In the genomic region with DNA sequence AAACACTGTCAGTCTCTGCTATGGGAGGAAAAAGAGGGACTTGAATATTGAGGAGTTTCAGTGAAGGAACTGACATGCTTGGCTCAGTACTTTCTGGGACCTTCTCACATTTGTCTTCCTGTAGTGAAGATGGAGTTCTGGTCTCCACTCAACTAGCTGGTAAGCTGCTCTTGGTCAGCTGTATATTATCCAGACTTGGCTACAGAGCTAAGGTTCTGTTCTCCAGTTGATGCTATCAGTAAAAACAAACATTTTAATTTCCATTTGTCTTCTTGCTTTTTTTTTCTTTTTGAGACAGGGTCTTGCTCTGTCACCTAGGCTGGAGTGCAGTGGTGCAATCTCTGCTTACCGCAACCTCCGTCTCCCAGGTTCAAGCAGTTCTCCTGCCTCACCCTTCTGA, we compare ENCODE assay signal across 21 cellular contexts. TPM values are rescaled to one million over a fixed set of nuclear protein-coding genes. Genes with fewer than 3 reads are reported as not detected.
DNase-seq lines count a peak whose midpoint lies in the region; ATAC-seq and TF ChIP-seq lines count a peak whose summit lies in the region.
"Had no signal": no experiment of that assay in that cellular context is flagged by ENCODE, and none has a peak within 500 bp of the region (broad histone marks: within the 10 kb centered on the region; RNA-seq: fewer than 3 reads in every experiment).

No MANE protein-coding gene starts in this region.

- H2BK12ac ChIP-seq in trophoblast cell (ENCODE audit: low read length): no peak overlapping the region

- no peaks in the 10 kb centered on the region for H3K27me3 Mint-ChIP-seq in WTC11 (ENCODE audit: low read depth)

- H3K27ac Mint-ChIP-seq in WTC11: 0 out of 2 replicates have a peak overlapping the region, but pooled peaks have one; percentile 15
- H3K27ac Mint-ChIP-seq: CD8-positive, alpha-beta T cell; GM23338; H9 had no signal

- H4K12ac ChIP-seq in trophoblast cell (ENCODE audit: low read depth, low read length): no peak overlapping the region

- peaks cover 18% of the 10 kb centered on the region for H3K36me3 Mint-ChIP-seq in WTC11

- H3K4me2 ChIP-seq in trophoblast cell (ENCODE audit: low read length): no peak overlapping the region
- H3K4me2 ChIP-seq: BLaER1 treated with 17β-estradiol and CSF1 and Interleukin-3, amounts not matched to agents 10 nM and 100 nM; GM23338 had no signal

- H3K4me3 Mint-ChIP-seq in WTC11: no peak overlapping the region
- H3K4me3 Mint-ChIP-seq: CD8-positive, alpha-beta T cell; GM23338; H9 had no signal

- no peak overlapping the region for H2AFZ ChIP-seq in trophoblast cell (ENCODE audit: insufficient read depth, low read length, poor library complexity)
- H2AFZ ChIP-seq: GM23338 had no signal

- H3K4me1 ChIP-seq in trophoblast cell (ENCODE audit: control insufficient read depth in 1 of 2, insufficient read depth in 2 of 2, low read length in 2 of 2): no peaks in the 10 kb centered on the region
- H3K4me1 ChIP-seq: SJSA1 had no signal

- H3K27ac ChIP-seq in 22Rv1 (peak overlapping the region; percentile 54), trophoblast cell (ENCODE audit: low read depth, low read length) (no peak overlapping the region)
- H3K27ac ChIP-seq: BLaER1 treated with 17β-estradiol and CSF1 and Interleukin-3, amounts not matched to agents 10 nM and 100 nM; SJSA1 had no signal

- H3K9ac ChIP-seq in trophoblast cell (ENCODE audit: low read length): no peak overlapping the region
- H3K9ac ChIP-seq: BLaER1 treated with 17β-estradiol and CSF1 and Interleukin-3, amounts not matched to agents 10 nM and 100 nM had no signal

- no peak overlapping the region for H3K18ac ChIP-seq in trophoblast cell (ENCODE audit: low read length)

- no peak overlapping the region for H2BK120ac ChIP-seq in trophoblast cell (ENCODE audit: insufficient read depth, low read length, poor library complexity)

- no peak overlapping the region for H2BK5ac ChIP-seq in trophoblast cell (ENCODE audit: low read depth, low read length, poor library complexity)

- WGBS in trophoblast cell (ENCODE audit: extremely low coverage, insufficient coverage, insufficient read length): no CpG with 5 or more reads among the region's 2 CpGs

- H3K9me3 Mint-ChIP-seq in WTC11: no peaks in the 10 kb centered on the region
- H3K9me3 Mint-ChIP-seq: CD8-positive, alpha-beta T cell; GM23338; H9 had no signal

- CTCF ChIA-PET in WTC11 (lab: Charles Lee): interaction anchor here (1.3 kb wide), 1 partner anchor 38 kb away, joined by 4 read pairs; no protein-coding TSS in a partner anchor

- peaks cover 5% of the 10 kb centered on the region for H3K79me2 ChIP-seq in trophoblast cell (ENCODE audit: control insufficient read depth, insufficient read depth, low read length, poor library complexity)

- no peak overlapping the region for H4K91ac ChIP-seq in trophoblast cell (ENCODE audit: low read depth, low read length)

- no peak overlapping the region for H3K14ac ChIP-seq in trophoblast cell (ENCODE audit: low read length)

- H3K79me1 ChIP-seq in trophoblast cell (ENCODE audit: low read length): peaks cover 5% of the 10 kb centered on the region

- TF ChIP-seq CTCF in 22Rv1 (IDR thresholded peaks at IDR 0.05) (no peak), LNCaP clone FGC (IDR thresholded peaks at IDR 0.05; ENCODE audit: control insufficient read depth, extremely low read depth, insufficient read depth) (no peak), WTC11 (IDR thresholded peaks at IDR 0.05) (no peak)

- H4K8ac ChIP-seq in trophoblast cell (ENCODE audit: low read depth, low read length): no peak overlapping the region

- H3K4ac ChIP-seq in trophoblast cell (ENCODE audit: low read depth, low read length): peak overlapping the region; percentile 30

- no peak for ATAC-seq in WTC11
- ATAC-seq in GM19023 (IDR thresholded peaks at IDR 0.05; ENCODE audit: unreplicated experiment): no peak
- no peak for ATAC-seq in GM19397 (IDR thresholded peaks at IDR 0.05; ENCODE audit: unreplicated experiment)
- no peak for ATAC-seq in GM21367 (IDR thresholded peaks at IDR 0.05; ENCODE audit: unreplicated experiment)
- ATAC-seq in HG03432 (IDR thresholded peaks at IDR 0.05; ENCODE audit: unreplicated experiment): no peak
- ATAC-seq: CD8-positive, alpha-beta T cell; GM12878; GM23338 had no signal

- POLR2A ChIA-PET in WTC11 (lab: Charles Lee): no interaction called here

- H3K9me3 ChIP-seq in trophoblast cell (ENCODE audit: insufficient read depth, low read depth, low read length): no peaks in the 10 kb centered on the region
- H3K9me3 ChIP-seq: BLaER1 treated with 17β-estradiol and CSF1 and Interleukin-3, amounts not matched to agents 10 nM and 100 nM; SJSA1 had no signal

- H3K4me3 ChIP-seq in LNCaP clone FGC (ENCODE audit: low read depth, low read length) (peak overlapping the region; percentile 30), trophoblast cell (ENCODE audit: low read depth, low read length) (no peak overlapping the region)
- H3K4me3 ChIP-seq: BLaER1 treated with 17β-estradiol and CSF1 and Interleukin-3, amounts not matched to agents 10 nM and 100 nM; GM12878; GM23338; SJSA1 had no signal

- peaks cover 15% of the 10 kb centered on the region for H3K4me1 Mint-ChIP-seq in WTC11

- no peaks in the 10 kb centered on the region for H3K27me3 ChIP-seq in trophoblast cell (ENCODE audit: insufficient read depth, low read length)
- H3K27me3 ChIP-seq: BLaER1 treated with 17β-estradiol and CSF1 and Interleukin-3, amounts not matched to agents 10 nM and 100 nM; SJSA1 had no signal

- no peak overlapping the region for H3K23ac ChIP-seq in trophoblast cell (ENCODE audit: low read length)

- H2AK5ac ChIP-seq in trophoblast cell (ENCODE audit: low read length): no peak overlapping the region

- DNase-seq in LNCaP clone FGC (ENCODE audit: low read depth) (peak; percentile 75), WTC11 (ENCODE audit: low spot score) (no peak), trophoblast cell (no peak)
- DNase-seq: CD8-positive, alpha-beta T cell; DMS 273 treated with DMSO at 0.1 percent for 48 hours; EL; GDM1; H9; KBM-7; NCI-H1694 treated with DMSO at 0.1 percent for 48 hours; NCI-H226; Right ventricle myocardium superior had no signal

- peaks cover 6 to 10% of the 10 kb centered on the region in 2 experiments for H3K36me3 ChIP-seq in trophoblast cell (ENCODE audit: control insufficient read depth in 1 of 2, insufficient read depth in 2 of 2, low read length in 2 of 2)

TF ChIP-seq in WTC11, 78 proteins besides CTCF, POLR2A, EP300 and RAD21 (continues in another document):
- TF ChIP-seq ZNF138 (CRISPR knock-in tag; conservative IDR thresholded peaks at IDR 0.05): no peak
- TF ChIP-seq, protein P1, sequence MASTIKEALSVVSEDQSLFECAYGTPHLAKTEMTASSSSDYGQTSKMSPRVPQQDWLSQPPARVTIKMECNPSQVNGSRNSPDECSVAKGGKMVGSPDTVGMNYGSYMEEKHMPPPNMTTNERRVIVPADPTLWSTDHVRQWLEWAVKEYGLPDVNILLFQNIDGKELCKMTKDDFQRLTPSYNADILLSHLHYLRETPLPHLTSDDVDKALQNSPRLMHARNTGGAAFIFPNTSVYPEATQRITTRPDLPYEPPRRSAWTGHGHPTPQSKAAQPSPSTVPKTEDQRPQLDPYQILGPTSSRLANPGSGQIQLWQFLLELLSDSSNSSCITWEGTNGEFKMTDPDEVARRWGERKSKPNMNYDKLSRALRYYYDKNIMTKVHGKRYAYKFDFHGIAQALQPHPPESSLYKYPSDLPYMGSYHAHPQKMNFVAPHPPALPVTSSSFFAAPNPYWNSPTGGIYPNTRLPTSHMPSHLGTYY (CRISPR knock-in tag; IDR thresholded peaks at IDR 0.05): no peak
- TF ChIP-seq NR1H2 (CRISPR knock-in tag; IDR thresholded peaks at IDR 0.05): no peak
- TF ChIP-seq, protein P2, sequence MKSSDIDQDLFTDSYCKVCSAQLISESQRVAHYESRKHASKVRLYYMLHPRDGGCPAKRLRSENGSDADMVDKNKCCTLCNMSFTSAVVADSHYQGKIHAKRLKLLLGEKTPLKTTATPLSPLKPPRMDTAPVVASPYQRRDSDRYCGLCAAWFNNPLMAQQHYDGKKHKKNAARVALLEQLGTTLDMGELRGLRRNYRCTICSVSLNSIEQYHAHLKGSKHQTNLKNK (CRISPR knock-in tag; IDR thresholded peaks at IDR 0.05): no peak
- no peak for TF ChIP-seq ETV6 (CRISPR knock-in tag; IDR thresholded peaks at IDR 0.05)
- no peak for TF ChIP-seq TP53 (CRISPR knock-in tag; IDR thresholded peaks at IDR 0.05)
- no peak for TF ChIP-seq EMX1 (CRISPR knock-in tag; IDR thresholded peaks at IDR 0.05)
- TF ChIP-seq, protein P3, sequence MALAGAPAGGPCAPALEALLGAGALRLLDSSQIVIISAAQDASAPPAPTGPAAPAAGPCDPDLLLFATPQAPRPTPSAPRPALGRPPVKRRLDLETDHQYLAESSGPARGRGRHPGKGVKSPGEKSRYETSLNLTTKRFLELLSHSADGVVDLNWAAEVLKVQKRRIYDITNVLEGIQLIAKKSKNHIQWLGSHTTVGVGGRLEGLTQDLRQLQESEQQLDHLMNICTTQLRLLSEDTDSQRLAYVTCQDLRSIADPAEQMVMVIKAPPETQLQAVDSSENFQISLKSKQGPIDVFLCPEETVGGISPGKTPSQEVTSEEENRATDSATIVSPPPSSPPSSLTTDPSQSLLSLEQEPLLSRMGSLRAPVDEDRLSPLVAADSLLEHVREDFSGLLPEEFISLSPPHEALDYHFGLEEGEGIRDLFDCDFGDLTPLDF (CRISPR knock-in tag; IDR thresholded peaks at IDR 0.05): no peak
- no peak for TF ChIP-seq ZNF121 (CRISPR knock-in tag; IDR thresholded peaks at IDR 0.05)

RNA-seq across cellular contexts. Expression of a gene that starts 5.3 kb away (rescaled TPM):
- 42.8 to 53.6 TPM (median 51.0 TPM) in 3 replicates for total RNA-seq in WTC11 (2021)
- polyA plus RNA-seq in trophoblast cell (2013): 28.3 and 31.1 TPM in 2 replicates

RNA-seq across cellular contexts. Expression of a gene that starts 53.0 kb away (rescaled TPM):
- 98.5 to 116 TPM (median 104 TPM) in 3 replicates for total RNA-seq in WTC11 (2021)
- 95.9 and 99.5 TPM in 2 replicates for polyA plus RNA-seq in trophoblast cell (2013)
